In the genomic region with DNA sequence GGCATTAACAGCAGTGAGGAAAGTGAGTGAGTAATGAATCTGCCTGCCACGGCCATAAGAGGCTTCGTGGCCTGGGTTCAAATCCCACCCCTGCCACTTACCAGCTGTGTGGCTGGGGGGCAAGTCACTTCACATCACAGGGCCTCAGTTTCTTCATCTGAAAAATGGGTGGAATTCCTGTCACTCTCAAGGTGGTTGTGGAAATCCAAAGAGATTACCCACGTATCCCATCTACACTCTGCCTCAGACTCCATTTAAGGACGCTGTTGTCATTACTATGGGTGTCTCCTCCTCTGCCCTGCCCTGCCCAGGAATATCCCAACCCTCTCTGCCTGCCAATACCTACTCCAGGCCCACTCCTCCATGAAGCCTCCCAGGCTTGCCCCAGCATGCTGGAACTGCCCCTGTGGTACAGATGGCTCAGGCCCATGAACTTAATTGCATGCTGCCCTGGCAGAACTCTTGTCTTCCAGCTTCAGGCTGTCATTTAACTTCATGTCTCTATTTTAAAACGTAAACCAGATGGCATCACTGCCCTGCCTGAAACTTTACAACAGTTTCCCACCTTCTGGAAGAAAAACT, we compare ENCODE assay signal across 22 cellular contexts. TPM values are rescaled to one million over a fixed set of nuclear protein-coding genes. Genes with fewer than 3 reads are reported as not detected.
DNase-seq lines count a peak whose midpoint lies in the region; ATAC-seq and TF ChIP-seq lines count a peak whose summit lies in the region.
"Had no signal": no experiment of that assay in that cellular context is flagged by ENCODE, and none has a peak within 500 bp of the region (broad histone marks: within the 10 kb centered on the region; RNA-seq: fewer than 3 reads in every experiment).

No MANE protein-coding gene starts in this region.

- TF ChIP-seq CTCF in RWPE1 (conservative IDR thresholded peaks at IDR 0.05; ENCODE audit: low read depth), result no peak

- H3K36me3 Mint-ChIP-seq in CD8-positive, alpha-beta memory T cell, result peaks cover 5 to 36% (median 10%) of the 10 kb centered on the region in 3 donors
- H3K36me3 Mint-ChIP-seq in naive thymus-derived CD4-positive, alpha-beta T cell, result peaks cover 0 to 23% (median 19%) of the 10 kb centered on the region in 5 donors

- H3K27ac Mint-ChIP-seq in CD8-positive, alpha-beta memory T cell, result peak overlapping the region in 5 of 8 donors; percentile 38 to 77 (median 54)
- H3K27ac Mint-ChIP-seq in naive thymus-derived CD4-positive, alpha-beta T cell, result peak overlapping the region in 8 of 9 donors; percentile 15 to 80 (median 64)
- H3K27ac Mint-ChIP-seq: activated naive CD8-positive, alpha-beta T cell treated with anti-CD3 and anti-CD28 coated beads, Interleukin-2, amount 50 U/mL, for 24 hours; activated T-helper 2 cell treated with anti-CD3 and anti-CD28 coated beads, Interferon-gamma antibody, Interleukin-2, Interleukin-4, amounts not matched to agents 10 μg/mL and 5 μg/mL and 100 μg/mL, durations not matched to agents 14 hours and 24 hours and 36 hours; progenitor cell of endocrine pancreas; stimulated activated naive CD8-positive, alpha-beta T cell treated with anti-CD3 and anti-CD28 coated beads, Interleukin-15, Interleukin-2, amounts not matched to agents 100 ng/mL and 50 ng/mL, for 24 hours had no signal

- H3K27me3 Mint-ChIP-seq in CD8-positive, alpha-beta memory T cell, result no peaks in the 10 kb centered on the region
- H3K27me3 Mint-ChIP-seq in naive thymus-derived CD4-positive, alpha-beta T cell, result no peaks in the 10 kb centered on the region
- H3K27me3 Mint-ChIP-seq: progenitor cell of endocrine pancreas; stimulated activated naive CD8-positive, alpha-beta T cell treated with anti-CD3 and anti-CD28 coated beads, Interleukin-15, Interleukin-2, amounts not matched to agents 100 ng/mL and 50 ng/mL, for 24 hours had no signal

- POLR2A ChIA-PET in CD8-positive, alpha-beta memory T cell (lab: Charles Lee), result interaction anchor here (0.6 kb wide), 1 partner anchor 19 kb away, joined by 4 read pairs; no protein-coding TSS in a partner anchor
- POLR2A ChIA-PET in RWPE1 (lab: Yijun Ruan, JAX; ENCODE audit: low non-redundant PET), result no interaction called here
- POLR2A ChIA-PET in naive thymus-derived CD4-positive, alpha-beta T cell (lab: Charles Lee), result interaction anchor here (1.1 to 34.0 kb wide), 2 partner anchors 39 to 59 kb away, joined by 3 to 1101 read pairs; partner anchors contain the start of genes DNAJB1 and TECR

- no peak overlapping the region for H3K4me3 ChIP-seq in CD8-positive, alpha-beta memory T cell (ENCODE audit: low read length)
- H3K4me3 ChIP-seq in naive thymus-derived CD4-positive, alpha-beta T cell (ENCODE audit: low read length), result no peak overlapping the region
- H3K4me3 ChIP-seq: hepatocyte, lower lobe of right lung, skin epidermis, tibial nerve had no signal

- ATAC-seq in naive thymus-derived CD4-positive, alpha-beta T cell, result no peak
- no peak for ATAC-seq in HG03469 (IDR thresholded peaks at IDR 0.05; ENCODE audit: unreplicated experiment)
- ATAC-seq: activated naive CD8-positive, alpha-beta T cell treated with anti-CD3 and anti-CD28 coated beads, Interleukin-2, amount 50 U/mL, for 24 hours; foreskin keratinocyte; lower lobe of right lung had no signal

- no peaks in the 10 kb centered on the region for H3K9me3 ChIP-seq in CD8-positive, alpha-beta memory T cell (ENCODE audit: low read length)
- no peaks in the 10 kb centered on the region for H3K9me3 ChIP-seq in naive thymus-derived CD4-positive, alpha-beta T cell (ENCODE audit: control insufficient read depth in 2 of 3, low read length in 3 of 3)
- H3K9me3 ChIP-seq: lower lobe of right lung, tibial nerve had no signal

- CTCF ChIA-PET in CD8-positive, alpha-beta memory T cell (lab: Charles Lee), result interaction anchor here (0.9 kb wide), 1 partner anchor 13 kb away, joined by 5 read pairs; no protein-coding TSS in a partner anchor
- CTCF ChIA-PET in RWPE1 (lab: Yijun Ruan, JAX), result interaction anchor here (0.6 to 1.4 kb wide), 2 partner anchors 12 to 69 kb away, joined by 3 to 5 read pairs; no protein-coding TSS in a partner anchor
- CTCF ChIA-PET in naive thymus-derived CD4-positive, alpha-beta T cell (lab: Charles Lee), result interaction anchor here (0.7 kb wide), 2 partner anchors 68 to 325 kb away, joined by 3 to 7 read pairs; no protein-coding TSS in a partner anchor

- no peak overlapping the region for H3K27ac ChIP-seq in CD8-positive, alpha-beta memory T cell (ENCODE audit: low read depth, low read length)
- peak overlapping the region; percentile 87 for H3K27ac ChIP-seq in RWPE1
- H3K27ac ChIP-seq in naive thymus-derived CD4-positive, alpha-beta T cell (ENCODE audit: low read depth, low read length), result no peak overlapping the region
- H3K27ac ChIP-seq: foreskin keratinocyte, hepatocyte, lower lobe of right lung, skin epidermis, tibial nerve had no signal

- H3K36me3 ChIP-seq in CD8-positive, alpha-beta memory T cell (ENCODE audit: insufficient read depth, low read length), result no peaks in the 10 kb centered on the region
- peaks cover 0 to 10% (median 3%) of the 10 kb centered on the region in 3 experiments for H3K36me3 ChIP-seq in naive thymus-derived CD4-positive, alpha-beta T cell (ENCODE audit: control insufficient read depth in 2 of 3, insufficient read depth in 3 of 3, low read length in 3 of 3)

- H3K4me1 Mint-ChIP-seq in CD8-positive, alpha-beta memory T cell, result peaks cover 19 to 34% (median 33%) of the 10 kb centered on the region in 3 donors
- H3K4me1 Mint-ChIP-seq in naive thymus-derived CD4-positive, alpha-beta T cell, result peaks cover 5 to 35% (median 28%) of the 10 kb centered on the region in 7 donors

- H3K9me3 Mint-ChIP-seq in CD8-positive, alpha-beta memory T cell, result no peaks in the 10 kb centered on the region
- H3K9me3 Mint-ChIP-seq in naive thymus-derived CD4-positive, alpha-beta T cell, result no peaks in the 10 kb centered on the region
- H3K9me3 Mint-ChIP-seq: activated naive CD8-positive, alpha-beta T cell treated with anti-CD3 and anti-CD28 coated beads, Interleukin-2, amount 50 U/mL, for 24 hours; activated T-helper 2 cell treated with anti-CD3 and anti-CD28 coated beads, Interferon-gamma antibody, Interleukin-2, Interleukin-4, amounts not matched to agents 10 μg/mL and 5 μg/mL and 100 μg/mL, durations not matched to agents 14 hours and 24 hours and 36 hours; stimulated activated naive CD8-positive, alpha-beta T cell treated with anti-CD3 and anti-CD28 coated beads, Interleukin-15, Interleukin-2, amounts not matched to agents 100 ng/mL and 50 ng/mL, for 24 hours had no signal

- intact Hi-C loops in naive thymus-derived CD4-positive, alpha-beta T cell (cut with micrococcal nuclease), result no loop called here

- no peak for DNase-seq in CD8-positive, alpha-beta memory T cell
- DNase-seq in RWPE1 (ENCODE audit: low spot score), result no peak
- DNase-seq in naive thymus-derived CD4-positive, alpha-beta T cell, result no peak
- no peak for DNase-seq in NCI-H1417 treated with DMSO at 0.1 percent for 48 hours (lab: John Stamatoyannopoulos, UW)
- DNase-seq in putamen (ENCODE audit: low spot score), result no peak
- DNase-seq: activated naive CD8-positive, alpha-beta T cell treated with anti-CD3 and anti-CD28 coated beads, Interleukin-2, amount 50 U/mL, for 24 hours; COR-L47; dermis blood vessel endothelial cell; EL; foreskin keratinocyte; lower lobe of right lung; NCI-H1092; NCI-H2081 treated with DMSO at 0.1 percent for 48 hours; NCI-H510A had no signal

- no peaks in the 10 kb centered on the region for H3K27me3 ChIP-seq in CD8-positive, alpha-beta memory T cell (ENCODE audit: insufficient read depth, low read length, poor library complexity, severe bottlenecking)
- no peaks in the 10 kb centered on the region for H3K27me3 ChIP-seq in naive thymus-derived CD4-positive, alpha-beta T cell (ENCODE audit: control insufficient read depth in 2 of 2, insufficient read depth in 2 of 2, low read length in 2 of 2)
- H3K27me3 ChIP-seq: foreskin keratinocyte, hepatocyte, tibial nerve had no signal

- H3K4me3 Mint-ChIP-seq in CD8-positive, alpha-beta memory T cell, result peak overlapping the region in 2 of 7 donors; percentile 24 to 40
- H3K4me3 Mint-ChIP-seq in naive thymus-derived CD4-positive, alpha-beta T cell, result no peak overlapping the region
- H3K4me3 Mint-ChIP-seq: activated naive CD8-positive, alpha-beta T cell treated with anti-CD3 and anti-CD28 coated beads, Interleukin-2, amount 50 U/mL, for 24 hours; stimulated activated naive CD8-positive, alpha-beta T cell treated with anti-CD3 and anti-CD28 coated beads, Interleukin-15, Interleukin-2, amounts not matched to agents 100 ng/mL and 50 ng/mL, for 24 hours had no signal

- peaks cover 24% of the 10 kb centered on the region for H3K4me1 ChIP-seq in CD8-positive, alpha-beta memory T cell (ENCODE audit: insufficient read depth, low read length)
- peaks cover 12 to 14% of the 10 kb centered on the region in 2 donors for H3K4me1 ChIP-seq in naive thymus-derived CD4-positive, alpha-beta T cell (ENCODE audit: control insufficient read depth in 2 of 2, insufficient read depth in 2 of 2, low read length in 2 of 2)

RNA-seq across cellular contexts. Expression of gene GIPC1, which starts 3.1 kb away (rescaled TPM):
- 10 to 100 TPM; 32.7 to 36.7 TPM for total RNA-seq in CD8-positive, alpha-beta memory T cell
- 43.4 TPM for polyA plus RNA-seq in CD8-positive, alpha-beta memory T cell
- 10 to 100 TPM; 21.3 to 45.4 (median 24.7) TPM for total RNA-seq in naive thymus-derived CD4-positive, alpha-beta T cell
- 10 to 100 TPM; 34.0 to 46.1 TPM for polyA plus RNA-seq in naive thymus-derived CD4-positive, alpha-beta T cell

RNA-seq across cellular contexts. Expression of gene PTGER1, which starts 17.7 kb away (rescaled TPM):
- total RNA-seq in CD8-positive, alpha-beta memory T cell, result not detected
- polyA plus RNA-seq in CD8-positive, alpha-beta memory T cell, result not detected
- under 1 TPM in 1 of 5 experiments, not detected in 4; 0.46 TPM for total RNA-seq in naive thymus-derived CD4-positive, alpha-beta T cell
- polyA plus RNA-seq in naive thymus-derived CD4-positive, alpha-beta T cell, result not detected
- total RNA-seq: foreskin keratinocyte, myocyte had no signal
- polyA plus RNA-seq: foreskin keratinocyte had no signal

RNA-seq across cellular contexts. Expression of gene DNAJB1, which starts 25.4 kb away (rescaled TPM):
- total RNA-seq in CD8-positive, alpha-beta memory T cell, result 100 to 1,000 TPM in 1 of 2 experiments, 10 to 100 TPM in 1; 98.6 to 103 TPM
- polyA plus RNA-seq in CD8-positive, alpha-beta memory T cell, result 385 TPM
- total RNA-seq in naive thymus-derived CD4-positive, alpha-beta T cell, result 100 to 1,000 TPM in 4 of 5 experiments, 10 to 100 TPM in 1; 87.4 to 574 (median 177) TPM
- polyA plus RNA-seq in naive thymus-derived CD4-positive, alpha-beta T cell, result 100 to 1,000 TPM; 221 to 307 TPM

RNA-seq across cellular contexts. Expression of gene TECR, which starts 36.5 kb away (rescaled TPM):
- total RNA-seq in CD8-positive, alpha-beta memory T cell, result 100 to 1,000 TPM; 114 to 123 TPM
- polyA plus RNA-seq in CD8-positive, alpha-beta memory T cell, result 268 TPM
- 100 to 1,000 TPM; 123 to 218 (median 150) TPM for total RNA-seq in naive thymus-derived CD4-positive, alpha-beta T cell
- 100 to 1,000 TPM; 290 to 325 TPM for polyA plus RNA-seq in naive thymus-derived CD4-positive, alpha-beta T cell

RNA-seq across cellular contexts. Expression of gene PKN1, which starts 59.7 kb away (rescaled TPM):
- 100 to 1,000 TPM; 177 to 205 TPM for total RNA-seq in CD8-positive, alpha-beta memory T cell
- polyA plus RNA-seq in CD8-positive, alpha-beta memory T cell, result 86.6 TPM
- total RNA-seq in naive thymus-derived CD4-positive, alpha-beta T cell, result 100 to 1,000 TPM; 194 to 211 (median 206) TPM
- 10 to 100 TPM; 47.2 to 88.2 TPM for polyA plus RNA-seq in naive thymus-derived CD4-positive, alpha-beta T cell
